ENCODE assay signal across 8 cellular contexts in genomic region chr2:120252207-120253020, GRCh38. TPM values are rescaled to one million over a fixed set of nuclear protein-coding genes. Genes with fewer than 3 reads are reported as not detected.
A peak's percentile ranks its signal among the peaks of the same experiment; 100 is the strongest.
DNase-seq lines count a peak whose midpoint lies in the region; ATAC-seq, FAIRE-seq and TF ChIP-seq lines count a peak whose summit lies in the region.

A gene with protein sequence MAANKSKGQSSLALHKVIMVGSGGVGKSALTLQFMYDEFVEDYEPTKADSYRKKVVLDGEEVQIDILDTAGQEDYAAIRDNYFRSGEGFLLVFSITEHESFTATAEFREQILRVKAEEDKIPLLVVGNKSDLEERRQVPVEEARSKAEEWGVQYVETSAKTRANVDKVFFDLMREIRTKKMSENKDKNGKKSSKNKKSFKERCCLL (plus strand): TSS chr2:120252852. CDS start chr2:120278665, 25,813 bp downstream.

- no peaks in the 10 kb centered on the region for H3K36me3 ChIP-seq in psoas muscle (ENCODE audit: insufficient read depth in 1 of 2, low read depth in 1 of 2)

- DNase-seq in NCI-H187 (lab: John Stamatoyannopoulos, UW) (peak; percentile 78 to 92), T-helper 2 cell (peak; percentile 96 to 99 (median 99)), left ventricle myocardium superior (peak; percentile 100), psoas muscle (peak; percentile 100), urothelium cell line (ENCODE audit: low spot score) (peak; percentile 100)

- H3K9me3 ChIP-seq in psoas muscle = no peaks in the 10 kb centered on the region

- H3K27ac ChIP-seq in angular gyrus (ENCODE audit: low read depth, low read length) (peak within 1 kb of the TSS; percentile 62), psoas muscle (peak within 1 kb of the TSS; percentile 87)

- peak; percentile 95 for ATAC-seq in GM18498 (IDR thresholded peaks at IDR 0.05; ENCODE audit: unreplicated experiment)
- peak; percentile 87 for ATAC-seq in HG02938 (IDR thresholded peaks at IDR 0.05; ENCODE audit: unreplicated experiment)
- peak; percentile 96 for ATAC-seq in left ventricle myocardium superior
- peak; percentile 95 to 98 (median 96) for ATAC-seq in psoas muscle

- FAIRE-seq in urothelium cell line (lab: Jason Lieb, UNC) = peak; percentile 95

- no peak for TF ChIP-seq CTCF in psoas muscle (IDR thresholded peaks at IDR 0.05)

- intact Hi-C loops in left ventricle myocardium superior (cut with micrococcal nuclease) = no loop called here
- intact Hi-C loops in psoas muscle (cut with DNase I) = loop anchor here in 1 of 2 donors (5.0 kb wide), 1 partner anchor 60 kb away; no protein-coding TSS in a partner anchor

- peak within 1 kb of the TSS; percentile 79 for H3K4me3 ChIP-seq in psoas muscle

- H3K27me3 ChIP-seq in psoas muscle (ENCODE audit: insufficient read depth in 3 of 3, low read length in 2 of 3) = no peaks in the 10 kb centered on the region

- WGBS in psoas muscle, 3 donors = 1 to 2% (median 1%) methylated on average over 45 to 71 of the region's 71 CpGs

- H3K4me1 ChIP-seq in psoas muscle = peaks cover 15% of the 10 kb centered on the region

RNA-seq across cellular contexts. Expression of the gene that starts here (rescaled TPM):
- total RNA-seq in left ventricle myocardium superior (52.6 TPM), psoas muscle (10 to 100 TPM; 25.6 to 38.1 (median 33.6) TPM)
- polyA plus RNA-seq in psoas muscle = 10 to 100 TPM; 43.9 to 72.3 (median 62.1) TPM

Comparison
In these comparisons a context has a peak if more than half of its experiments do, and no peak if none do; other contexts are left out.
1. Peak in every context shown above with its lines: DNase-seq, ATAC-seq, H3K4me3 ChIP-seq and H3K27ac ChIP-seq.